In the genomic region with DNA sequence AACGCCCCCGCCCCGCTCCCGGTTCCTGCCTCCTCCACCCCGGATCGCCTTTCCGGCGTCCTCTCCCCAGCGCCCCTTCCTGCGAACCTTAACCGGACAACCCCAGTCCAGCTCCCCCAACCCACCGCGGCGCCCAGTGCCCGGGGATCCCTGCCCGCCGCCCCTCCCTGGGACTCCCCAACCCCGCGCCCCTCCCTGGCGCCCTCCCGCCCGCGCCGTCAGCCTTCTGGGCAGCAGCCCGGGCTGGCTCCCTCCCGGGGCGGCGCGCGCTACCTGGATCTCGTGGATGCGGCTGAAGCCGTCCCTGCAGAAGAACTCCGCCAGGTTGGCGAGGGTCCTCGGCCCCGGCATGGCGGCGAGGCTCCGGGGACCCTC, we compare ENCODE assay signal across 8 cellular contexts. TPM values are rescaled to one million over a fixed set of nuclear protein-coding genes. Genes with fewer than 3 reads are reported as not detected.
DNase-seq lines count a peak whose midpoint lies in the region; ATAC-seq and TF ChIP-seq lines count a peak whose summit lies in the region.

No MANE protein-coding gene starts in this region.

- H3K27me3 Mint-ChIP-seq in endodermal cell (ENCODE audit: insufficient read depth) (peaks cover 38% of the 10 kb centered on the region), nephron progenitor cell (ENCODE audit: low read depth, poor library complexity) (no peaks in the 10 kb centered on the region)

- ATAC-seq in HG03565 (IDR thresholded peaks at IDR 0.05; ENCODE audit: unreplicated experiment): no peak

- WGBS in endodermal cell (ENCODE audit: insufficient coverage in 1 of 2, insufficient read length in 1 of 2), 2 experiments: 0% methylated on average over 14 to 40 of the region's 40 CpGs

- H3K36me3 Mint-ChIP-seq in endodermal cell (ENCODE audit: low read depth): no peaks in the 10 kb centered on the region
- H3K36me3 Mint-ChIP-seq in nephron progenitor cell (ENCODE audit: low read depth): peaks cover 20% of the 10 kb centered on the region

- H3K4me3 Mint-ChIP-seq in endodermal cell: peak overlapping the region; percentile 79
- peak overlapping the region; percentile 92 for H3K4me3 Mint-ChIP-seq in nephron progenitor cell

- no peaks in the 10 kb centered on the region for H3K4me1 ChIP-seq in endodermal cell (ENCODE audit: control insufficient read depth, insufficient read depth, low read length)

- H3K9me3 Mint-ChIP-seq in endodermal cell (no peaks in the 10 kb centered on the region), nephron progenitor cell (no peaks in the 10 kb centered on the region)

- H3K27ac Mint-ChIP-seq in endodermal cell: no peak overlapping the region
- no peak overlapping the region for H3K27ac Mint-ChIP-seq in nephron progenitor cell

- no peak for TF ChIP-seq EP300 in Ishikawa (IDR thresholded peaks at IDR 0.05; ENCODE audit: borderline replicate concordance)

- H3K4me1 Mint-ChIP-seq in endodermal cell: peaks cover 9% of the 10 kb centered on the region
- H3K4me1 Mint-ChIP-seq in nephron progenitor cell: peaks cover 39% of the 10 kb centered on the region

- TF ChIP-seq RAD21 in Ishikawa (IDR thresholded peaks at IDR 0.05; ENCODE audit: low read depth): no peak

- peaks cover 18% of the 10 kb centered on the region for H3K27me3 ChIP-seq in endodermal cell (ENCODE audit: control insufficient read depth, insufficient read depth, low read length, poor library complexity, severe bottlenecking)

- peak overlapping the region; percentile 63 for H3K27ac ChIP-seq in endodermal cell (ENCODE audit: low read depth, low read length)

- H3K9me3 ChIP-seq in endodermal cell (ENCODE audit: control insufficient read depth, low read length): no peaks in the 10 kb centered on the region

- H3K4me3 ChIP-seq in AG09309 (ENCODE audit: control insufficient read depth, low read depth, low read length): peak overlapping the region; percentile 81
- peak overlapping the region; percentile 85 for H3K4me3 ChIP-seq in endodermal cell (ENCODE audit: low read length)

- TF ChIP-seq CTCF in AG09309 (IDR thresholded peaks at IDR 0.05; ENCODE audit: control insufficient read depth, insufficient read depth, low read depth, low read length, missing control alignments) (no peak), endodermal cell (conservative IDR thresholded peaks at IDR 0.05) (no peak), nephron progenitor cell (IDR thresholded peaks at IDR 0.05) (no peak)

- no peak for DNase-seq in AG09309 (ENCODE audit: low read depth)
- peak; percentile 85 for DNase-seq in endodermal cell
- peak; percentile 76 for DNase-seq in nephron progenitor cell
- DNase-seq in MV-4-11 (lab: John Stamatoyannopoulos, UW): no peak
- DNase-seq in HK-2 (ENCODE audit: unreplicated experiment): no peak
- DNase-seq in NCI-H1092 (lab: John Stamatoyannopoulos, UW): no peak

- peak overlapping the region; percentile 41 for H3K9ac ChIP-seq in endodermal cell (ENCODE audit: extremely low read depth, low read length, poor library complexity, severe bottlenecking)

- H3K36me3 ChIP-seq in endodermal cell (ENCODE audit: control insufficient read depth, insufficient read depth, low read length): no peaks in the 10 kb centered on the region

TF ChIP-seq in Ishikawa, 13 proteins besides CTCF, POLR2A, EP300 and RAD21:
- peak; percentile 21; the same call in 1 of the 2 replicates for TF ChIP-seq ZBTB7A (IDR thresholded peaks at IDR 0.05; ENCODE audit: low read depth)
- no peak for TF ChIP-seq CREB1 (IDR thresholded peaks at IDR 0.05; ENCODE audit: low read depth)

RNA-seq across cellular contexts. Expression of a gene that starts 0.4 kb away (rescaled TPM):
- total RNA-seq in endodermal cell: 1 to 10 TPM; 4.4 to 4.9 TPM
- polyA plus RNA-seq in endodermal cell (2013, experiment 1 of 2): 4.0 TPM
- 4.0 TPM for polyA plus RNA-seq in endodermal cell (2013, experiment 2 of 2)

Comparison
In these comparisons a context has a peak if more than half of its experiments do, and no peak if none do; other contexts are left out.
1. DNase-seq: peak in endodermal cell (single experiment) and nephron progenitor cell (single experiment); none in AG09309 (single experiment), MV-4-11 (single experiment), HK-2 (single experiment) and NCI-H1092 (single experiment).